16 cellular contexts compared by ENCODE assay signal in the genomic region with DNA sequence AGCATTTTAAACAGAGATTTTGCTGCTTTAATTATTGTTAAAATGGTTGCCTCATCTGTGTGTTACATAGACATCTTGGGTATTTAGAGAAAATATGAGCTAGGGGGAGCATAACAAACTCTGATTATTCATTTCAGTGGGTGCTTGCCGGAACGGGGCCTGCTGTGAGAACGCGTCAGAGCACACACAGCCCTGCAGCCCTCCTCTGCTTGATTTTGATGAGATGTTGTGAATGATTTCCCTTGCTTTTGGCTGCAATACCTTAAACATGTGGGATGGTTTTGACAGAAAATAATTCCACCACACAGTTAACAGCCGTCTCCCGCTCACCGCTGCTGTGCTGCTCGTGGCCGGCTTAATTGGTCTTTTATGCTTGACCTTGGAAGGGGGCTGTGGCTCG. TPM values are rescaled to one million over a fixed set of nuclear protein-coding genes. Genes with fewer than 3 reads are reported as not detected.
A peak's percentile ranks its signal among the peaks of the same experiment; 100 is the strongest.
DNase-seq lines count a peak whose midpoint lies in the region; ATAC-seq and TF ChIP-seq lines count a peak whose summit lies in the region.
"Had no signal": no experiment of that assay in that cellular context is flagged by ENCODE, and none has a peak within 500 bp of the region (broad histone marks: within the 10 kb centered on the region; RNA-seq: fewer than 3 reads in every experiment).

No MANE protein-coding gene starts in this region.

- no peaks in the 10 kb centered on the region for H3K27me3 Mint-ChIP-seq in brain
- peaks cover 35% of the 10 kb centered on the region for H3K27me3 Mint-ChIP-seq in activated CD4-positive, alpha-beta memory T cell treated with anti-CD3 and anti-CD28 coated beads, Interleukin-2, amount 10 ng/mL, durations not matched to agents 7 days and 5 days

- peak overlapping the region; percentile 49 to 78 (median 71) for H3K4me3 Mint-ChIP-seq in brain
- H3K4me3 Mint-ChIP-seq in activated CD4-positive, alpha-beta memory T cell treated with anti-CD3 and anti-CD28 coated beads, Interleukin-2, amount 10 ng/mL, durations not matched to agents 7 days and 5 days: no peak overlapping the region
- H3K4me3 Mint-ChIP-seq: activated CD4-positive, alpha-beta T cell treated with anti-CD3 and anti-CD28 coated beads, Interleukin-2, amount 10 ng/mL, durations not matched to agents 24 days and 14 days; activated naive CD8-positive, alpha-beta T cell treated with anti-CD3 and anti-CD28 coated beads, Interleukin-2, amount 10 ng/mL, durations not matched to agents 7 days and 5 days; T-helper 2 cell treated with Interferon-gamma antibody and Interleukin-4, amounts not matched to agents 5 μg/mL and 100 μg/mL, for 36 hours had no signal

- 56% methylated on average over 10 of the region's 10 CpGs for WGBS in smooth muscle cell (ENCODE audit: low lambda C conversion rate)
- 76 to 81% (median 78%) methylated on average over 10 of the region's 10 CpGs for WGBS in heart left ventricle, 4 donors

- DNase-seq in NCI-H2227 (lab: John Stamatoyannopoulos, UW; ENCODE audit: unreplicated experiment): peak; percentile 20
- no peak for DNase-seq in left lung
- no peak for DNase-seq in smooth muscle cell (lab: John Stamatoyannopoulos, UW; ENCODE audit: unreplicated experiment)
- no peak for DNase-seq in heart left ventricle
- DNase-seq in activated CD4-positive, alpha-beta memory T cell treated with anti-CD3 and anti-CD28 coated beads, Interleukin-2, amount 10 ng/mL, durations not matched to agents 7 days and 5 days: no peak
- DNase-seq: activated CD4-positive, alpha-beta T cell treated with anti-CD3 and anti-CD28 coated beads, Interleukin-2, amount 10 ng/mL, durations not matched to agents 24 days and 14 days; activated naive CD8-positive, alpha-beta T cell treated with anti-CD3 and anti-CD28 coated beads, Interleukin-2, amount 10 ng/mL, durations not matched to agents 7 days and 5 days; activated T-cell treated with anti-CD3 and anti-CD28 coated beads, Interleukin-2, amount 50 U/mL, for 1 hour; erythroblast; stimulated activated CD4-positive, alpha-beta T cell treated with anti-CD3 and anti-CD28 coated beads, Interleukin-15, amount 100 ng/mL, for 24 hours had no signal

- no peak for ATAC-seq in left lung
- ATAC-seq in heart left ventricle: no peak
- no peak for ATAC-seq in GM21526 (IDR thresholded peaks at IDR 0.05; ENCODE audit: low FRiP score, unreplicated experiment)
- no peak for ATAC-seq in HG03342 (IDR thresholded peaks at IDR 0.05; ENCODE audit: unreplicated experiment)

- H3K36me3 ChIP-seq in left lung (peaks cover 0 to 20% of the 10 kb centered on the region in 2 donors), smooth muscle cell (ENCODE audit: low read depth) (no peaks in the 10 kb centered on the region), heart left ventricle (peaks cover 0 to 7% (median 0%) of the 10 kb centered on the region in 9 donors)
- H3K36me3 ChIP-seq: BLaER1 had no signal

- TF ChIP-seq CTCF in brain (conservative IDR thresholded peaks at IDR 0.05): no peak
- TF ChIP-seq CTCF in left lung (IDR thresholded peaks at IDR 0.05): no peak
- TF ChIP-seq CTCF in smooth muscle cell (IDR thresholded peaks at IDR 0.05; ENCODE audit: borderline replicate concordance, insufficient read depth, poor library complexity, severe bottlenecking): no peak
- TF ChIP-seq CTCF in heart left ventricle (IDR thresholded peaks at IDR 0.05): no peak

- H3K4me2 ChIP-seq in smooth muscle cell: no peak overlapping the region
- H3K4me2 ChIP-seq: BLaER1 had no signal

- H3K27ac Mint-ChIP-seq in brain: peak overlapping the region; percentile 84 to 95 (median 88)
- no peak overlapping the region for H3K27ac Mint-ChIP-seq in activated CD4-positive, alpha-beta memory T cell treated with anti-CD3 and anti-CD28 coated beads, Interleukin-2, amount 10 ng/mL, durations not matched to agents 7 days and 5 days
- H3K27ac Mint-ChIP-seq: activated CD4-positive, alpha-beta T cell treated with anti-CD3 and anti-CD28 coated beads, Interleukin-2, amount 10 ng/mL, durations not matched to agents 24 days and 14 days; activated naive CD8-positive, alpha-beta T cell treated with anti-CD3 and anti-CD28 coated beads, Interleukin-2, amount 10 ng/mL, durations not matched to agents 7 days and 5 days; T-helper 2 cell treated with Interferon-gamma antibody and Interleukin-4, amounts not matched to agents 5 μg/mL and 100 μg/mL, for 36 hours had no signal

- H3K4me1 Mint-ChIP-seq in brain: peaks cover 48% of the 10 kb centered on the region
- H3K4me1 Mint-ChIP-seq in activated CD4-positive, alpha-beta memory T cell treated with anti-CD3 and anti-CD28 coated beads, Interleukin-2, amount 10 ng/mL, durations not matched to agents 7 days and 5 days: no peaks in the 10 kb centered on the region
- H3K4me1 Mint-ChIP-seq: activated CD4-positive, alpha-beta T cell treated with anti-CD3 and anti-CD28 coated beads, Interleukin-2, amount 10 ng/mL, durations not matched to agents 24 days and 14 days; activated naive CD8-positive, alpha-beta T cell treated with anti-CD3 and anti-CD28 coated beads, Interleukin-2, amount 10 ng/mL, durations not matched to agents 7 days and 5 days had no signal

- H3K4me1 ChIP-seq in left lung (peaks cover 0 to 14% of the 10 kb centered on the region in 2 donors), smooth muscle cell (ENCODE audit: low read depth) (peaks cover 10% of the 10 kb centered on the region), heart left ventricle (peaks cover 0 to 43% (median 5%) of the 10 kb centered on the region in 12 donors)
- H3K4me1 ChIP-seq: BLaER1 had no signal

- H4K20me1 ChIP-seq in smooth muscle cell (ENCODE audit: low read depth): peaks cover 32% of the 10 kb centered on the region
- H4K20me1 ChIP-seq: BLaER1 had no signal

- CTCF ChIA-PET in activated CD4-positive, alpha-beta memory T cell treated with anti-CD3 and anti-CD28 coated beads, Interleukin-2, amount 10 ng/mL, durations not matched to agents 7 days and 5 days (lab: Charles Lee): no interaction called here

- H3K79me2 ChIP-seq in smooth muscle cell (ENCODE audit: low read depth): peaks cover 43% of the 10 kb centered on the region

- H2AFZ ChIP-seq in smooth muscle cell (ENCODE audit: low read depth): no peak overlapping the region

- no peaks in the 10 kb centered on the region for H3F3A ChIP-seq in smooth muscle cell (ENCODE audit: low read depth)

- H3K9ac ChIP-seq in smooth muscle cell (ENCODE audit: low read depth): no peak overlapping the region
- H3K9ac ChIP-seq: BLaER1 had no signal

- TF ChIP-seq POLR2A in heart left ventricle (IDR thresholded peaks at IDR 0.05): no peak

- H3K9me3 Mint-ChIP-seq in brain: peaks cover 0 to 4% (median 0%) of the 10 kb centered on the region in 5 experiments
- H3K9me3 Mint-ChIP-seq in activated CD4-positive, alpha-beta memory T cell treated with anti-CD3 and anti-CD28 coated beads, Interleukin-2, amount 10 ng/mL, durations not matched to agents 7 days and 5 days: no peaks in the 10 kb centered on the region
- H3K9me3 Mint-ChIP-seq: activated CD4-positive, alpha-beta T cell treated with anti-CD3 and anti-CD28 coated beads, Interleukin-2, amount 10 ng/mL, durations not matched to agents 24 days and 14 days; activated naive CD8-positive, alpha-beta T cell treated with anti-CD3 and anti-CD28 coated beads, Interleukin-2, amount 10 ng/mL, durations not matched to agents 7 days and 5 days; T-helper 2 cell treated with Interferon-gamma antibody and Interleukin-4, amounts not matched to agents 5 μg/mL and 100 μg/mL, for 36 hours had no signal

- H3K27me3 ChIP-seq in left lung (no peaks in the 10 kb centered on the region), smooth muscle cell (ENCODE audit: low read depth) (no peaks in the 10 kb centered on the region), heart left ventricle (no peaks in the 10 kb centered on the region)
- H3K27me3 ChIP-seq: BLaER1 had no signal

- H3K4me3 ChIP-seq in left lung (no peak overlapping the region), smooth muscle cell (no peak overlapping the region), heart left ventricle (no peak overlapping the region)
- H3K4me3 ChIP-seq: BLaER1 had no signal

- POLR2A ChIA-PET in activated CD4-positive, alpha-beta memory T cell treated with anti-CD3 and anti-CD28 coated beads, Interleukin-2, amount 10 ng/mL, durations not matched to agents 7 days and 5 days (lab: Charles Lee): no interaction called here

- H3K36me3 Mint-ChIP-seq in brain: peaks cover 6% of the 10 kb centered on the region
- H3K36me3 Mint-ChIP-seq in activated CD4-positive, alpha-beta memory T cell treated with anti-CD3 and anti-CD28 coated beads, Interleukin-2, amount 10 ng/mL, durations not matched to agents 7 days and 5 days (ENCODE audit: low read depth): no peaks in the 10 kb centered on the region
- H3K36me3 Mint-ChIP-seq: activated naive CD8-positive, alpha-beta T cell treated with anti-CD3 and anti-CD28 coated beads, Interleukin-2, amount 10 ng/mL, durations not matched to agents 7 days and 5 days had no signal

- intact Hi-C loops in left lung (cut with DNase I): no loop called here
- intact Hi-C loops in heart left ventricle (cut with DNase I): no loop called here

- H3K27ac ChIP-seq in left lung (peak overlapping the region; percentile 40 to 60), smooth muscle cell (ENCODE audit: low read depth) (peak overlapping the region; percentile 8), heart left ventricle (peak overlapping the region in 2 of 12 donors; percentile 9 to 27)
- H3K27ac ChIP-seq: BLaER1, HL-60 had no signal

- H3K9me3 ChIP-seq in left lung (no peaks in the 10 kb centered on the region), smooth muscle cell (replicated peaks; ENCODE audit: low read depth) (no peaks in the 10 kb centered on the region), heart left ventricle (no peaks in the 10 kb centered on the region)
- H3K9me3 ChIP-seq: BLaER1 had no signal

RNA-seq across cellular contexts. Expression of gene TXNDC2, which starts 50.0 kb away (rescaled TPM):
- 0.17 TPM for polyA plus RNA-seq in brain (ENCODE audit: insufficient read depth, low read depth, low replicate concordance)
- total RNA-seq in left lung: under 1 TPM; 0.09 to 0.18 TPM
- total RNA-seq in smooth muscle cell: 0.58 and 0.94 TPM in 2 replicates
- polyA plus RNA-seq in smooth muscle cell: 1.1 TPM in 1 of 2 replicates, not detected in the other
- not detected for total RNA-seq in heart left ventricle
- polyA plus RNA-seq in heart left ventricle: under 1 TPM in 1 of 2 donors, not detected in 1; 0.03 TPM
- under 1 TPM in 1 of 2 experiments, not detected in 1; 0.30 TPM for total RNA-seq in activated CD4-positive, alpha-beta memory T cell treated with anti-CD3 and anti-CD28 coated beads, Interleukin-2, amount 10 ng/mL, durations not matched to agents 7 days and 5 days
- total RNA-seq: activated CD4-positive, alpha-beta T cell treated with anti-CD3 and anti-CD28 coated beads, Interleukin-2, amount 10 ng/mL, durations not matched to agents 24 days and 14 days; activated naive CD8-positive, alpha-beta T cell treated with anti-CD3 and anti-CD28 coated beads, Interleukin-2, amount 10 ng/mL, durations not matched to agents 7 days and 5 days had no signal
